ENCODE assay signal across 8 cellular contexts in genomic region chr12:45990468-45991288, GRCh38. TPM values are rescaled to one million over a fixed set of nuclear protein-coding genes. Genes with fewer than 3 reads are reported as not detected.
DNase-seq lines count a peak whose midpoint lies in the region; ATAC-seq and TF ChIP-seq lines count a peak whose summit lies in the region.

Gene SCAF11, minus strand, starts transcription at chr12:45990574. Its CDS starts 26,407 bp downstream, at chr12:45964167.

- DNase-seq in DMS53 (lab: John Stamatoyannopoulos, UW) (peak; percentile 100), OCI-M2 (lab: John Stamatoyannopoulos, UW; ENCODE audit: unreplicated experiment) (peak; percentile 87), activated T-cell treated with anti-CD3 and anti-CD28 coated beads for 4 hours (peak; percentile 100), epithelial cell of esophagus (ENCODE audit: low read depth) (peak; percentile 100)
- DNase-seq in stimulated activated CD8-positive, alpha-beta memory T cell treated with anti-CD3 and anti-CD28 coated beads, Interleukin-4, amount 100 ng/mL, for 1 hour (ENCODE audit: low read depth in 2 of 2, low spot score in 1 of 2) = peak; percentile 100

- peak; percentile 30; the same call in 1 of the 2 replicates for TF ChIP-seq EP300 in Ishikawa (IDR thresholded peaks at IDR 0.05; ENCODE audit: borderline replicate concordance)

- no peaks in the 10 kb centered on the region for H3K9me3 ChIP-seq in mononuclear cell (ENCODE audit: low read depth, low read length)

- H3K27me3 ChIP-seq in mononuclear cell (ENCODE audit: insufficient read depth, low read length) = no peaks in the 10 kb centered on the region

- TF ChIP-seq CTCF in epithelial cell of esophagus (IDR thresholded peaks at IDR 0.05; ENCODE audit: insufficient read depth, low read depth, low read length, missing control alignments) = peak; percentile 89

- peaks cover 47% of the 10 kb centered on the region for H3K4me1 ChIP-seq in mononuclear cell (ENCODE audit: insufficient read depth, low read length)

- H3K4me3 ChIP-seq in epithelial cell of esophagus (ENCODE audit: low read length) (peak within 1 kb of the TSS; percentile 96), mononuclear cell (ENCODE audit: low read length) (peak within 1 kb of the TSS; percentile 99)

- TF ChIP-seq RAD21 in Ishikawa (IDR thresholded peaks at IDR 0.05; ENCODE audit: low read depth) = peak; percentile 97

- ATAC-seq in GM21576 (IDR thresholded peaks at IDR 0.05; ENCODE audit: unreplicated experiment) = peak; percentile 62

TF ChIP-seq in Ishikawa, 13 proteins besides CTCF, POLR2A, EP300 and RAD21:
- TF ChIP-seq FOXM1 (IDR thresholded peaks at IDR 0.05; ENCODE audit: borderline replicate concordance, low read depth) (no peak), TCF12 (IDR thresholded peaks at IDR 0.05; ENCODE audit: low read depth) (peak; percentile 67; the same call in 1 of the 2 replicates), CREB1 (IDR thresholded peaks at IDR 0.05; ENCODE audit: low read depth) (peak; percentile 94), USF1 (IDR thresholded peaks at IDR 0.05) (peak; percentile 95), TAF1 (IDR thresholded peaks at IDR 0.05; ENCODE audit: low read depth) (peak; percentile 62), NFIC (IDR thresholded peaks at IDR 0.05) (no peak; the same call in none of the 2 replicates), YY1 (IDR thresholded peaks at IDR 0.05; ENCODE audit: low read depth) (peak; percentile 67), TEAD4 (IDR thresholded peaks at IDR 0.05) (peak; percentile 72), CEBPB (IDR thresholded peaks at IDR 0.05) (no peak; the same call in 1 of the 2 replicates), MAX (IDR thresholded peaks at IDR 0.05) (peak; percentile 98), EGR1 (IDR thresholded peaks at IDR 0.05) (peak; percentile 86), ZBTB7A (IDR thresholded peaks at IDR 0.05; ENCODE audit: low read depth) (0 out of 2 replicates have a peak, but pooled peaks have one; percentile 68)

RNA-seq across cellular contexts. Expression of gene SCAF11, which starts in this region (rescaled TPM):
- total RNA-seq in mononuclear cell = 298 TPM

Comparison
In these comparisons a context has a peak if more than half of its experiments do, and no peak if none do; other contexts are left out.
1. Peak in every context shown above with its lines: DNase-seq, ATAC-seq and H3K4me3 ChIP-seq.